In genomic region chr12:4201333-4202105, GRCh38 we compare ENCODE assay signal across 17 cellular contexts.
A peak's percentile ranks its signal among the peaks of the same experiment; 100 is the strongest.
DNase-seq lines count a peak whose midpoint lies in the region; ATAC-seq and TF ChIP-seq lines count a peak whose summit lies in the region.
"Had no signal": no experiment of that assay in that cellular context is flagged by ENCODE, and none has a peak within 500 bp of the region (broad histone marks: within the 10 kb centered on the region; RNA-seq: fewer than 3 reads in every experiment).

No MANE protein-coding gene starts in this region.

- peak; percentile 19 for ATAC-seq in effector memory CD8-positive, alpha-beta T cell (replicated peaks)
- ATAC-seq in natural killer cell: peak; percentile 74 to 91 (median 85)
- peak; percentile 89 to 95 for ATAC-seq in stimulated activated naive B cell treated with anti-CD40 and anti-IgM and Interleukin-4, amounts not matched to agents 10 μg/mL and 1 μg/mL and 100 μg/mL, for 72 hours (replicated peaks)

- peak; percentile 7 for DNase-seq in NCI-H2107 (lab: John Stamatoyannopoulos, UW)
- DNase-seq in NCI-H2107 treated with DMSO at 0.1 percent for 48 hours (lab: John Stamatoyannopoulos, UW; ENCODE audit: unreplicated experiment): no peak
- DNase-seq in effector memory CD8-positive, alpha-beta T cell: no peak
- peak; percentile 35 for DNase-seq in natural killer cell
- peak; percentile 51 for DNase-seq in stimulated activated naive B cell treated with anti-CD40 and anti-IgM and Interleukin-4, amounts not matched to agents 10 μg/mL and 1 μg/mL and 100 μg/mL, for 72 hours
- DNase-seq in NCI-H2029 (lab: John Stamatoyannopoulos, UW): no peak
- no peak for DNase-seq in epidermal melanocyte (ENCODE audit: insufficient read length, low spot score)
- no peak for DNase-seq in COLO829 (ENCODE audit: low spot score)
- DNase-seq: Caco-2, DMS79, GM23248, NCI-H1436 treated with DMSO at 0.1 percent for 48 hours, NCI-H2081 treated with DMSO at 0.1 percent for 48 hours, NCI-H69, Right ventricle myocardium superior, SK-N-SH had no signal

- H3K9me3 Mint-ChIP-seq in effector memory CD8-positive, alpha-beta T cell: no peaks in the 10 kb centered on the region
- H3K9me3 Mint-ChIP-seq in natural killer cell: no peaks in the 10 kb centered on the region
- H3K9me3 Mint-ChIP-seq in stimulated activated naive B cell treated with anti-CD40 and anti-IgM and Interleukin-4, amounts not matched to agents 10 μg/mL and 1 μg/mL and 100 μg/mL, for 72 hours: no peaks in the 10 kb centered on the region
- H3K9me3 Mint-ChIP-seq: CD14-positive monocyte had no signal

- no peaks in the 10 kb centered on the region for H3K36me3 Mint-ChIP-seq in effector memory CD8-positive, alpha-beta T cell (ENCODE audit: insufficient read depth)
- H3K36me3 Mint-ChIP-seq in natural killer cell: no peaks in the 10 kb centered on the region
- H3K36me3 Mint-ChIP-seq in stimulated activated naive B cell treated with anti-CD40 and anti-IgM and Interleukin-4, amounts not matched to agents 10 μg/mL and 1 μg/mL and 100 μg/mL, for 72 hours: no peaks in the 10 kb centered on the region
- H3K36me3 Mint-ChIP-seq: CD14-positive monocyte had no signal

- no peak overlapping the region for H3K4me3 Mint-ChIP-seq in effector memory CD8-positive, alpha-beta T cell
- H3K4me3 Mint-ChIP-seq in natural killer cell: peak overlapping the region; percentile 47
- H3K4me3 Mint-ChIP-seq in stimulated activated naive B cell treated with anti-CD40 and anti-IgM and Interleukin-4, amounts not matched to agents 10 μg/mL and 1 μg/mL and 100 μg/mL, for 72 hours: no peak overlapping the region
- H3K4me3 Mint-ChIP-seq: CD14-positive monocyte had no signal

- intact Hi-C loops in natural killer cell (cut with micrococcal nuclease): loop anchor here (1.0 kb wide), 1 partner anchor 71 kb away; no protein-coding TSS in a partner anchor

- H3K27me3 Mint-ChIP-seq in effector memory CD8-positive, alpha-beta T cell: peaks cover 6 to 12% of the 10 kb centered on the region in 2 donors
- H3K27me3 Mint-ChIP-seq in natural killer cell (ENCODE audit: low read depth in 2 of 2): peaks cover 0 to 3% of the 10 kb centered on the region in 2 donors
- no peaks in the 10 kb centered on the region for H3K27me3 Mint-ChIP-seq in stimulated activated naive B cell treated with anti-CD40 and anti-IgM and Interleukin-4, amounts not matched to agents 10 μg/mL and 1 μg/mL and 100 μg/mL, for 72 hours

- TF ChIP-seq CTCF in natural killer cell (IDR thresholded peaks at IDR 0.05): no peak

- no peak overlapping the region for H3K27ac Mint-ChIP-seq in effector memory CD8-positive, alpha-beta T cell
- H3K27ac Mint-ChIP-seq in natural killer cell: peak overlapping the region; percentile 38 to 72
- H3K27ac Mint-ChIP-seq in stimulated activated naive B cell treated with anti-CD40 and anti-IgM and Interleukin-4, amounts not matched to agents 10 μg/mL and 1 μg/mL and 100 μg/mL, for 72 hours: peak overlapping the region; percentile 21

- no peaks in the 10 kb centered on the region for H3K4me1 Mint-ChIP-seq in effector memory CD8-positive, alpha-beta T cell (ENCODE audit: low read depth in 2 of 2)
- H3K4me1 Mint-ChIP-seq in natural killer cell: peaks cover 44 to 52% of the 10 kb centered on the region in 2 donors
- peaks cover 45 to 67% of the 10 kb centered on the region in 2 donors for H3K4me1 Mint-ChIP-seq in stimulated activated naive B cell treated with anti-CD40 and anti-IgM and Interleukin-4, amounts not matched to agents 10 μg/mL and 1 μg/mL and 100 μg/mL, for 72 hours

Comparison
In these comparisons a context has a peak if more than half of its experiments do, and no peak if none do; other contexts are left out.
1. DNase-seq: peak in NCI-H2107 (single experiment), natural killer cell (single experiment) and stimulated activated naive B cell treated with anti-CD40 and anti-IgM and Interleukin-4, amounts not matched to agents 10 μg/mL and 1 μg/mL and 100 μg/mL, for 72 hours (single experiment); none in NCI-H2107 treated with DMSO at 0.1 percent for 48 hours (single experiment), effector memory CD8-positive, alpha-beta T cell (0 of 3), NCI-H2029 (single experiment), epidermal melanocyte (single experiment) and COLO829 (single experiment).
2. ATAC-seq: peak in every context shown above with its lines; median percentile 92 in stimulated activated naive B cell treated with anti-CD40 and anti-IgM and Interleukin-4, amounts not matched to agents 10 μg/mL and 1 μg/mL and 100 μg/mL, for 72 hours; 85 in natural killer cell; 19 in effector memory CD8-positive, alpha-beta T cell.
3. H3K27ac Mint-ChIP-seq: peak in natural killer cell (2 of 2) and stimulated activated naive B cell treated with anti-CD40 and anti-IgM and Interleukin-4, amounts not matched to agents 10 μg/mL and 1 μg/mL and 100 μg/mL, for 72 hours (single experiment); none in effector memory CD8-positive, alpha-beta T cell (0 of 2).